ENCODE assay signal across 11 cellular contexts in genomic region chr11:100672483-100673038, GRCh38. TPM values are rescaled to one million over a fixed set of nuclear protein-coding genes. Genes with fewer than 3 reads are reported as not detected.
"Had no signal": no experiment of that assay in that cellular context is flagged by ENCODE, and none has a peak within 500 bp of the region (broad histone marks: within the 10 kb centered on the region; RNA-seq: fewer than 3 reads in every experiment).

No MANE protein-coding gene starts in this region.

- DNase-seq: activated CD4-positive, CD25-positive, alpha-beta regulatory T cell treated with anti-CD3 and anti-CD28 coated beads, Interleukin-2, amount 50 U/mL, for 72 hours; activated naive CD4-positive, alpha-beta T cell; activated naive CD8-positive, alpha-beta T cell treated with anti-CD3 and anti-CD28 coated beads, Interleukin-2, amount 10 ng/mL, durations not matched to agents 7 days and 5 days; activated T-cell treated with anti-CD3 and anti-CD28 coated beads for 4 hours; brain microvascular endothelial cell; effector memory CD4-positive, alpha-beta T cell; foreskin melanocyte; lower lobe of right lung; psoas muscle; stimulated activated CD4-positive, alpha-beta T cell treated with anti-CD3 and anti-CD28 coated beads, Interleukin-1b, Interleukin-23, amount 100 ng/mL, for 48 hours; trophoblast cell had no signal

- H3K4me1 ChIP-seq: lower lobe of right lung, psoas muscle had no signal

- H3K27me3 ChIP-seq: brain microvascular endothelial cell had no signal

- H3K4me3 ChIP-seq: lower lobe of right lung, psoas muscle had no signal

- H3K36me3 ChIP-seq: brain microvascular endothelial cell, lower lobe of right lung had no signal

- H3K27ac ChIP-seq: brain microvascular endothelial cell, lower lobe of right lung, psoas muscle had no signal

- H3K9me3 ChIP-seq: lower lobe of right lung, psoas muscle had no signal

RNA-seq across cellular contexts. Expression of gene ARHGAP42, which starts 14.5 kb away (rescaled TPM):
- total RNA-seq: activated naive CD8-positive, alpha-beta T cell treated with anti-CD3 and anti-CD28 coated beads, Interleukin-2, amount 10 ng/mL, durations not matched to agents 7 days and 5 days had no signal
